ENCODE assay signal across 22 cellular contexts in genomic region chr11:120318906-120319305, GRCh38.
"Had no signal": no experiment of that assay in that cellular context is flagged by ENCODE, and none has a peak within 500 bp of the region (broad histone marks: within the 10 kb centered on the region; RNA-seq: fewer than 3 reads in every experiment).

No MANE protein-coding gene starts in this region.

- ATAC-seq: esophagus mucosa; foreskin keratinocyte; gastroesophageal sphincter; heart left ventricle; left lobe of liver; mucosa of descending colon; right lobe of liver; stimulated activated naive CD8-positive, alpha-beta T cell treated with anti-CD3 and anti-CD28 coated beads, Interleukin-15, amount 100 ng/mL, for 72 hours had no signal

- H3K4me3 Mint-ChIP-seq: memory B cell; naive B cell; nephron; neural progenitor cell; stimulated activated naive CD8-positive, alpha-beta T cell treated with anti-CD3 and anti-CD28 coated beads, Interleukin-15, amount 100 ng/mL, for 72 hours had no signal

- H3K9me3 Mint-ChIP-seq: memory B cell; nephron; neural progenitor cell; stimulated activated naive CD8-positive, alpha-beta T cell treated with anti-CD3 and anti-CD28 coated beads, Interleukin-15, amount 100 ng/mL, for 72 hours had no signal

- H3K27ac Mint-ChIP-seq: memory B cell, naive B cell, neural progenitor cell, progenitor cell of endocrine pancreas had no signal

- H3K36me3 Mint-ChIP-seq: memory B cell, naive B cell, neural progenitor cell had no signal

- DNase-seq: dorsolateral prefrontal cortex; effector CD4-positive, alpha-beta T cell; foreskin keratinocyte; heart left ventricle; kidney; mucosa of descending colon; naive B cell; right lobe of liver; small intestine; stimulated activated CD4-positive, alpha-beta T cell treated with anti-CD3 and anti-CD28 coated beads, Interleukin-1b, Interleukin-23, amount 100 ng/mL, for 48 hours; stimulated activated CD4-positive, alpha-beta T cell treated with anti-CD3 and anti-CD28 coated beads, Interleukin-4, amount 100 ng/mL, for 1 hour; stimulated activated CD8-positive, alpha-beta memory T cell treated with anti-CD3 and anti-CD28 coated beads, Interleukin-4, amount 100 ng/mL, for 48 hours; stimulated activated naive CD4-positive, alpha-beta T cell; stimulated activated naive CD8-positive, alpha-beta T cell treated with anti-CD3 and anti-CD28 coated beads, Interleukin-15, amount 100 ng/mL, for 72 hours; transverse colon had no signal

- H3K4me1 Mint-ChIP-seq: naive B cell; stimulated activated naive CD8-positive, alpha-beta T cell treated with anti-CD3 and anti-CD28 coated beads, Interleukin-15, amount 100 ng/mL, for 72 hours had no signal
